In the genomic region with DNA sequence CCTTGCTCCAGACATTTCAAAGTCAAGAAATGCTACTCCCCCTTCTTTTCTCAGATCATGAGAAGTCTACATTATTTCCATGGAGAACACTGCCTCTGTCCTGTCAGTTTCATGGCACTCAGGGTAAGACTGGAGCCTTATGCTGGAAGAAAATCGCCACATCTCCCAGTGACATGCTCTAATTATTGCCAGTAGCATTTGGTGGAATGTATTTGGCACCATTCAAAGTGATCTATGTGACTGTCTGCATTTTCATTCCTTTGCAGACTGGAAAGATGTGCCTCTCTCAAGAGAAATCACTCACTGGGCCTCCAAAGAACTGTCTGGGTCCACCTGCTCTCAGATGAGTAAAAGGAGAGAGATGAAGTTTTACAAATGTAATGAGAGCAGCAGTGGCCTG, we compare ENCODE assay signal across 2 cellular contexts.
A peak's percentile ranks its signal among the peaks of the same experiment; 100 is the strongest.
TF ChIP-seq lines count a peak whose summit lies in the region.

No MANE protein-coding gene starts in this region.

TF ChIP-seq in SK-N-SH, 30 proteins besides CTCF, POLR2A, EP300 and RAD21:
- TF ChIP-seq, protein P1, sequence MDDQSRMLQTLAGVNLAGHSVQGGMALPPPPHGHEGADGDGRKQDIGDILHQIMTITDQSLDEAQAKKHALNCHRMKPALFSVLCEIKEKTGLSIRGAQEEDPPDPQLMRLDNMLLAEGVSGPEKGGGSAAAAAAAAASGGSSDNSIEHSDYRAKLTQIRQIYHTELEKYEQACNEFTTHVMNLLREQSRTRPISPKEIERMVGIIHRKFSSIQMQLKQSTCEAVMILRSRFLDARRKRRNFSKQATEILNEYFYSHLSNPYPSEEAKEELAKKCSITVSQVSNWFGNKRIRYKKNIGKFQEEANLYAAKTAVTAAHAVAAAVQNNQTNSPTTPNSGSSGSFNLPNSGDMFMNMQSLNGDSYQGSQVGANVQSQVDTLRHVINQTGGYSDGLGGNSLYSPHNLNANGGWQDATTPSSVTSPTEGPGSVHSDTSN (IDR thresholded peaks at IDR 0.05), result no peak
- 0 out of 2 replicates have a peak, but pooled peaks have one; percentile 39 for TF ChIP-seq RCOR1 (IDR thresholded peaks at IDR 0.05; ENCODE audit: low read length)
TF ChIP-seq in SK-N-SH: peak in this region for 1.

TF ChIP-seq in SK-N-SH treated with all-trans-retinoic acid at 6 μM for 48 hours, 23 proteins besides CTCF, POLR2A, EP300 and RAD21 (continued from another document):
- TF ChIP-seq, protein P2, sequence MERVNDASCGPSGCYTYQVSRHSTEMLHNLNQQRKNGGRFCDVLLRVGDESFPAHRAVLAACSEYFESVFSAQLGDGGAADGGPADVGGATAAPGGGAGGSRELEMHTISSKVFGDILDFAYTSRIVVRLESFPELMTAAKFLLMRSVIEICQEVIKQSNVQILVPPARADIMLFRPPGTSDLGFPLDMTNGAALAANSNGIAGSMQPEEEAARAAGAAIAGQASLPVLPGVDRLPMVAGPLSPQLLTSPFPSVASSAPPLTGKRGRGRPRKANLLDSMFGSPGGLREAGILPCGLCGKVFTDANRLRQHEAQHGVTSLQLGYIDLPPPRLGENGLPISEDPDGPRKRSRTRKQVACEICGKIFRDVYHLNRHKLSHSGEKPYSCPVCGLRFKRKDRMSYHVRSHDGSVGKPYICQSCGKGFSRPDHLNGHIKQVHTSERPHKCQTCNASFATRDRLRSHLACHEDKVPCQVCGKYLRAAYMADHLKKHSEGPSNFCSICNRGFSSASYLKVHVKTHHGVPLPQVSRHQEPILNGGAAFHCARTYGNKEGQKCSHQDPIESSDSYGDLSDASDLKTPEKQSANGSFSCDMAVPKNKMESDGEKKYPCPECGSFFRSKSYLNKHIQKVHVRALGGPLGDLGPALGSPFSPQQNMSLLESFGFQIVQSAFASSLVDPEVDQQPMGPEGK (CRISPR knock-in tag; IDR thresholded peaks at IDR 0.05; ENCODE audit: borderline replicate concordance), result no peak
- TF ChIP-seq ARNTL (CRISPR knock-in tag; IDR thresholded peaks at IDR 0.05; ENCODE audit: borderline replicate concordance, low read depth) (no peak), BACH2 (CRISPR knock-in tag; IDR thresholded peaks at IDR 0.05; ENCODE audit: borderline replicate concordance) (no peak), GLIS3 (CRISPR knock-in tag; IDR thresholded peaks at IDR 0.05) (no peak), ZNF70 (CRISPR knock-in tag; IDR thresholded peaks at IDR 0.05) (no peak), PPARA (CRISPR knock-in tag; IDR thresholded peaks at IDR 0.05; ENCODE audit: borderline replicate concordance) (no peak), ZNF8 (CRISPR knock-in tag; IDR thresholded peaks at IDR 0.05) (no peak), ESRRG (CRISPR knock-in tag; IDR thresholded peaks at IDR 0.05) (no peak), ZC3H10 (CRISPR knock-in tag; IDR thresholded peaks at IDR 0.05) (no peak), TOX (CRISPR knock-in tag; IDR thresholded peaks at IDR 0.05; ENCODE audit: borderline replicate concordance) (no peak), ZNF565 (CRISPR knock-in tag; conservative IDR thresholded peaks at IDR 0.05; ENCODE audit: low read depth) (no peak), ZFP3 (CRISPR knock-in tag; IDR thresholded peaks at IDR 0.05) (no peak), ISL1 (CRISPR knock-in tag; IDR thresholded peaks at IDR 0.05) (no peak)
- TF ChIP-seq, protein P3, sequence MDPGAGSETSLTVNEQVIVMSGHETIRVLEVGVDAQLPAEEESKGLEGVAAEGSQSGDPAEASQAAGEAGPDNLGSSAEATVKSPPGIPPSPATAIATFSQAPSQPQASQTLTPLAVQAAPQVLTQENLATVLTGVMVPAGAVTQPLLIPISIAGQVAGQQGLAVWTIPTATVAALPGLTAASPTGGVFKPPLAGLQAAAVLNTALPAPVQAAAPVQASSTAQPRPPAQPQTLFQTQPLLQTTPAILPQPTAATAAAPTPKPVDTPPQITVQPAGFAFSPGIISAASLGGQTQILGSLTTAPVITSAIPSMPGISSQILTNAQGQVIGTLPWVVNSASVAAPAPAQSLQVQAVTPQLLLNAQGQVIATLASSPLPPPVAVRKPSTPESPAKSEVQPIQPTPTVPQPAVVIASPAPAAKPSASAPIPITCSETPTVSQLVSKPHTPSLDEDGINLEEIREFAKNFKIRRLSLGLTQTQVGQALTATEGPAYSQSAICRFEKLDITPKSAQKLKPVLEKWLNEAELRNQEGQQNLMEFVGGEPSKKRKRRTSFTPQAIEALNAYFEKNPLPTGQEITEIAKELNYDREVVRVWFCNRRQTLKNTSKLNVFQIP (CRISPR knock-in tag; IDR thresholded peaks at IDR 0.05; ENCODE audit: borderline replicate concordance, low read depth), result no peak
- TF ChIP-seq, protein P4, sequence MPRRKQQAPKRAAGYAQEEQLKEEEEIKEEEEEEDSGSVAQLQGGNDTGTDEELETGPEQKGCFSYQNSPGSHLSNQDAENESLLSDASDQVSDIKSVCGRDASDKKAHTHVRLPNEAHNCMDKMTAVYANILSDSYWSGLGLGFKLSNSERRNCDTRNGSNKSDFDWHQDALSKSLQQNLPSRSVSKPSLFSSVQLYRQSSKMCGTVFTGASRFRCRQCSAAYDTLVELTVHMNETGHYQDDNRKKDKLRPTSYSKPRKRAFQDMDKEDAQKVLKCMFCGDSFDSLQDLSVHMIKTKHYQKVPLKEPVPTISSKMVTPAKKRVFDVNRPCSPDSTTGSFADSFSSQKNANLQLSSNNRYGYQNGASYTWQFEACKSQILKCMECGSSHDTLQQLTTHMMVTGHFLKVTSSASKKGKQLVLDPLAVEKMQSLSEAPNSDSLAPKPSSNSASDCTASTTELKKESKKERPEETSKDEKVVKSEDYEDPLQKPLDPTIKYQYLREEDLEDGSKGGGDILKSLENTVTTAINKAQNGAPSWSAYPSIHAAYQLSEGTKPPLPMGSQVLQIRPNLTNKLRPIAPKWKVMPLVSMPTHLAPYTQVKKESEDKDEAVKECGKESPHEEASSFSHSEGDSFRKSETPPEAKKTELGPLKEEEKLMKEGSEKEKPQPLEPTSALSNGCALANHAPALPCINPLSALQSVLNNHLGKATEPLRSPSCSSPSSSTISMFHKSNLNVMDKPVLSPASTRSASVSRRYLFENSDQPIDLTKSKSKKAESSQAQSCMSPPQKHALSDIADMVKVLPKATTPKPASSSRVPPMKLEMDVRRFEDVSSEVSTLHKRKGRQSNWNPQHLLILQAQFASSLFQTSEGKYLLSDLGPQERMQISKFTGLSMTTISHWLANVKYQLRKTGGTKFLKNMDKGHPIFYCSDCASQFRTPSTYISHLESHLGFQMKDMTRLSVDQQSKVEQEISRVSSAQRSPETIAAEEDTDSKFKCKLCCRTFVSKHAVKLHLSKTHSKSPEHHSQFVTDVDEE (CRISPR knock-in tag; IDR thresholded peaks at IDR 0.05), result no peak
TF ChIP-seq in SK-N-SH treated with all-trans-retinoic acid at 6 μM for 48 hours: peak in this region for 0.
